9 cellular contexts compared by ENCODE assay signal in the genomic region with DNA sequence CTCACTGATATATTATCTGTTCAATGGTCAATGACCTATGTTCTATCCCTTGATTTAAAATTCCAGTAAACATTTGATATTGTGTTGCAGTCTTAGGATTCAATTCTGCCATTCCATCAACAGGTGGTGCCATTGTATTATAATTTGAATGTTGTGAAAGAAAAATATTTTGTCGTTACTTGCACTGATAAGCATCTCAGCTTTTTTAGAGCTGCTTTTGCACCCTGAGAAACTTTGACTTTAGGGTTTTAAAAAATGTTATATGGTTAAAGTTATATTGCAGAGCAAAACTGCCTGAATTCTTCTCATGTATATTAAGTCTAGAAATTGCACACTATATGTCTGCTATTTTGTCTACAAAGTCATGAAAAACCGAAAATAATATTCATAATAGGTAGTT. TPM values are rescaled to one million over a fixed set of nuclear protein-coding genes. Genes with fewer than 3 reads are reported as not detected.
DNase-seq lines count a peak whose midpoint lies in the region; ATAC-seq, FAIRE-seq and TF ChIP-seq lines count a peak whose summit lies in the region.
"Had no signal": no experiment of that assay in that cellular context is flagged by ENCODE, and none has a peak within 500 bp of the region (broad histone marks: within the 10 kb centered on the region; RNA-seq: fewer than 3 reads in every experiment).

No MANE protein-coding gene starts in this region.

- no peaks in the 10 kb centered on the region for H3K36me3 ChIP-seq in endothelial cell of umbilical vein (ENCODE audit: control insufficient read depth in 2 of 2, extremely low read depth in 1 of 2, insufficient read depth in 2 of 2, low read length in 2 of 2)

- intact Hi-C loops in endothelial cell of umbilical vein (cut with micrococcal nuclease): loop anchor here (1.0 to 2.0 kb wide), 3 partner anchors 666 to 930 kb away; no protein-coding TSS in a partner anchor

- TF ChIP-seq POLR2A in endothelial cell of umbilical vein (IDR thresholded peaks at IDR 0.05; ENCODE audit: low read depth, low read length): no peak

- peak; percentile 18 to 55 for TF ChIP-seq CTCF in endothelial cell of umbilical vein (IDR thresholded peaks at IDR 0.05; ENCODE audit: extremely low read depth in 1 of 2, insufficient read depth in 1 of 2, low read depth in 1 of 2, low read length in 2 of 2)

- H3K27me3 ChIP-seq in endothelial cell of umbilical vein (ENCODE audit: control insufficient read depth in 2 of 2, insufficient read depth in 2 of 2, low read length in 2 of 2): peaks cover 15 to 23% of the 10 kb centered on the region in 2 experiments

- no peak overlapping the region for H3K9ac ChIP-seq in endothelial cell of umbilical vein (replicated peaks; ENCODE audit: extremely low read depth, insufficient read depth, low read length)

- H4K20me1 ChIP-seq in endothelial cell of umbilical vein (replicated peaks; ENCODE audit: control insufficient read depth, extremely low read depth, insufficient read depth, low read length): no peaks in the 10 kb centered on the region

- no peaks in the 10 kb centered on the region for H3K9me1 ChIP-seq in endothelial cell of umbilical vein (replicated peaks; ENCODE audit: control insufficient read depth, extremely low read depth, insufficient read depth, low read length)

- CTCF ChIA-PET in endothelial cell of umbilical vein (lab: Charles Lee): interaction anchor here (0.9 to 2.8 kb wide), 15 partner anchors 11 to 963 kb away, joined by 3 to 18 read pairs (median 4); a partner anchor contains a TSS

- POLR2A ChIA-PET in endothelial cell of umbilical vein (lab: Charles Lee): no interaction called here

- H3K27ac ChIP-seq in endothelial cell of umbilical vein (ENCODE audit: insufficient read depth, low read depth, low read length): no peak overlapping the region
- H3K27ac ChIP-seq: HL-60 had no signal

- H3K4me3 ChIP-seq in endothelial cell of umbilical vein (replicated peaks in 1 of 3; ENCODE audit: insufficient read depth in 1 of 3, low read depth in 1 of 3, low read length in 3 of 3): no peak overlapping the region

- no peaks in the 10 kb centered on the region for H3K79me2 ChIP-seq in endothelial cell of umbilical vein (ENCODE audit: control insufficient read depth, insufficient read depth, low read length)

- H2AFZ ChIP-seq in endothelial cell of umbilical vein (ENCODE audit: low read depth, low read length): no peak overlapping the region

- H3K4me1 ChIP-seq in endothelial cell of umbilical vein (ENCODE audit: control insufficient read depth, extremely low read depth, insufficient read depth, low read length): no peaks in the 10 kb centered on the region

- peak; percentile 73 for FAIRE-seq in endothelial cell of umbilical vein (lab: Jason Lieb, UNC)

- BruUV-seq in endothelial cell of umbilical vein (replicated peaks; lab: Mats Ljungman, UMichigan): no TSS peak

- H3K4me2 ChIP-seq in endothelial cell of umbilical vein (ENCODE audit: insufficient read depth, low read length): no peak overlapping the region

- ATAC-seq in GM18511 (IDR thresholded peaks at IDR 0.05; ENCODE audit: unreplicated experiment): peak; percentile 68
- no peak for ATAC-seq in HG02938 (IDR thresholded peaks at IDR 0.05; ENCODE audit: unreplicated experiment)
- no peak for ATAC-seq in HG02623 (IDR thresholded peaks at IDR 0.05; ENCODE audit: unreplicated experiment)

- DNase-seq in Ammon's horn (ENCODE audit: low spot score): peak; percentile 40
- peak; percentile 67 for DNase-seq in NCI-H82 (lab: John Stamatoyannopoulos, UW)
- peak; percentile 66 for DNase-seq in endothelial cell of umbilical vein (ENCODE audit: low read depth, low spot score)
- DNase-seq in pons (ENCODE audit: low spot score): peak; percentile 54
- DNase-seq in T1000 (lab: John Stamatoyannopoulos, UW): no peak

- dilution Hi-C loops in endothelial cell of umbilical vein (cut with MboI; ENCODE audit: extremely low pct_ligation_motif_present, low sequenced_read_pairs): no loop called here

- H3K9me3 ChIP-seq in endothelial cell of umbilical vein (replicated peaks; ENCODE audit: control insufficient read depth, insufficient read depth, low read length): no peaks in the 10 kb centered on the region

TF ChIP-seq in endothelial cell of umbilical vein, 7 proteins besides CTCF, POLR2A, EP300 and RAD21:
- TF ChIP-seq GATA2 (IDR thresholded peaks at IDR 0.05; ENCODE audit: insufficient read depth, insufficient read length, low read depth, low read length): peak; percentile 72
- no peak for TF ChIP-seq EZH2 (IDR thresholded peaks at IDR 0.05; ENCODE audit: borderline replicate concordance, low read depth, low read length, severe bottlenecking)

RNA-seq across cellular contexts. Expression of a gene that starts 18.8 kb away (rescaled TPM):
- total RNA-seq in endothelial cell of umbilical vein: 20.2 and 21.2 TPM in 2 replicates
- 5.4 and 7.5 TPM in 2 replicates for polyA plus RNA-seq in endothelial cell of umbilical vein
- 6.6 and 6.9 TPM in 2 replicates for polyA plus RNA-seq in endothelial cell of umbilical vein (2011; cell fraction: cytosol; rRNA removed)
- 26.0 and 33.9 TPM in 2 replicates for polyA plus RNA-seq in endothelial cell of umbilical vein (2011; cell fraction: nucleus; rRNA removed)
- polyA plus RNA-seq in endothelial cell of umbilical vein (2012): 15.3 and 23.5 TPM in 2 replicates
- 5.1 and 6.0 TPM in 2 replicates for polyA minus RNA-seq in endothelial cell of umbilical vein
- 5.5 TPM for polyA minus RNA-seq in endothelial cell of umbilical vein (2011; cell fraction: cytosol; rRNA and poly(A)+ RNA removed)
- 22.6 and 24.1 TPM in 2 replicates for polyA minus RNA-seq in endothelial cell of umbilical vein (2011; cell fraction: nucleus; rRNA and poly(A)+ RNA removed)
